In genomic region chr7:132554446-132554845, GRCh38 we compare ENCODE assay signal across 3 cellular contexts. TPM values are rescaled to one million over a fixed set of nuclear protein-coding genes. Genes with fewer than 3 reads are reported as not detected.
"Had no signal": no experiment of that assay in that cellular context is flagged by ENCODE, and none has a peak within 500 bp of the region (broad histone marks: within the 10 kb centered on the region; RNA-seq: fewer than 3 reads in every experiment).

No MANE protein-coding gene starts in this region.

- DNase-seq: GDM1, GF-D8 had no signal

- H3K4me3 ChIP-seq: GM12878 had no signal

- ATAC-seq: GM12878 had no signal

RNA-seq across cellular contexts. Expression of gene PLXNA4, which starts 21.8 kb away (rescaled TPM):
- polyA plus RNA-seq: GM12878 had no signal
